8 cellular contexts compared by ENCODE assay signal in the genomic region with DNA sequence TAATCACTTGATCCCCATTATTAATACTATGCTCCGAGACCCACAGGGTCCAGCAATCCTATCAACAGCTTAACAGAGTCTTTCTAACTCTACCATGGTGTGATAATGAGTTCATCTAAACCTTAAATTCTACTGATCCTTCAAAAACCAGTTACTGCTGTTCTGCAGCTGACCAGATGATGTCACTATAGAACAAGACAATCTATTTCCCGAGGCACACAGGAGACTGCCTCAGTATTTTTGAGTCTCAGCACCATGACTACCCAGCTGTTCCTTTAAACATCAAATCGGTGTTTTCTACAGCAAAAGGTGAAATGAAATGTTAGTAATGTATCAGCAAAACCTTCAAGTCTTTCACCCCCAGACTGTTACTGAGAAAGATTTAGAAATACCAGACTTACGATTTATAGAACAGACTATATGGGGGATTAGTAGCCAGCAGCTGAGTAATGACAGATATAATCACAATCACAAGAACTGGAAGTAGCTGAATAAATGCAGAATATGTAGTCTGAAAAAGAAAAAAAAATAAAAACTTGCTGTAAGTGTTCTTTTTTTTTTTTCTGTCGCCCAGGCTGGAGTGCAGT. TPM values are rescaled to one million over a fixed set of nuclear protein-coding genes. Genes with fewer than 3 reads are reported as not detected.
A peak's percentile ranks its signal among the peaks of the same experiment; 100 is the strongest.
DNase-seq lines count a peak whose midpoint lies in the region; ATAC-seq and TF ChIP-seq lines count a peak whose summit lies in the region.

No MANE protein-coding gene starts in this region.

- H3K4me3 ChIP-seq in AG10803 (ENCODE audit: low read length) = no peak overlapping the region

- peak overlapping the region; percentile 23 for H3K27ac Mint-ChIP-seq in activated naive CD8-positive, alpha-beta T cell treated with anti-CD3 and anti-CD28 coated beads for 36 hours

- TF ChIP-seq CTCF in AG10803 (conservative IDR thresholded peaks at IDR 0.05; ENCODE audit: low read length) (peak; percentile 98), GM12874 (IDR thresholded peaks at IDR 0.05; ENCODE audit: insufficient read depth, low read depth, low read length) (peak; percentile 71)

- H3K9me3 Mint-ChIP-seq in activated naive CD8-positive, alpha-beta T cell treated with anti-CD3 and anti-CD28 coated beads for 36 hours = no peaks in the 10 kb centered on the region

- intact Hi-C loops in left cardiac atrium (cut with DNase I) = loop anchor here (2.0 to 10.0 kb wide), 4 partner anchors 90 to 352 kb away; no protein-coding TSS in a partner anchor

- in situ Hi-C loops in KBM-7 (cut with MboI; ENCODE audit: low pct_unique_long_range_greater_than_20kb, low sequenced_read_pairs) = loop anchor here (10.0 kb wide), 1 partner anchor 52 kb away; a partner anchor contains a TSS

- DNase-seq in AG10803 (ENCODE audit: low read depth) = peak; percentile 76
- peak; percentile 89 for DNase-seq in KBM-7
- DNase-seq in activated naive CD8-positive, alpha-beta T cell treated with anti-CD3 and anti-CD28 coated beads for 36 hours = peak; percentile 38
- DNase-seq in left cardiac atrium = no peak
- peak; percentile 75 for DNase-seq in renal cortical epithelial cell (ENCODE audit: low read depth)

- H3K27me3 Mint-ChIP-seq in activated naive CD8-positive, alpha-beta T cell treated with anti-CD3 and anti-CD28 coated beads for 36 hours = no peaks in the 10 kb centered on the region

- H3K36me3 Mint-ChIP-seq in activated naive CD8-positive, alpha-beta T cell treated with anti-CD3 and anti-CD28 coated beads for 36 hours = peaks cover 24% of the 10 kb centered on the region

- peak; percentile 43 to 58 for ATAC-seq in left cardiac atrium
- no peak for ATAC-seq in HG03571 (IDR thresholded peaks at IDR 0.05; ENCODE audit: unreplicated experiment)

- H3K4me3 Mint-ChIP-seq in activated naive CD8-positive, alpha-beta T cell treated with anti-CD3 and anti-CD28 coated beads for 36 hours = no peak overlapping the region

- peaks cover 5% of the 10 kb centered on the region for H3K4me1 Mint-ChIP-seq in activated naive CD8-positive, alpha-beta T cell treated with anti-CD3 and anti-CD28 coated beads for 36 hours

TF ChIP-seq in PFSK-1, 5 proteins besides CTCF, POLR2A, EP300 and RAD21:
- TF ChIP-seq TAF1 (IDR thresholded peaks at IDR 0.05; ENCODE audit: borderline replicate concordance, insufficient read depth, low read length) = no peak
- TF ChIP-seq SIN3A (IDR thresholded peaks at IDR 0.05; ENCODE audit: borderline replicate concordance, insufficient read depth, low read length) = 0 out of 2 replicates have a peak, but pooled peaks have one; percentile 22
- TF ChIP-seq, protein P1, sequence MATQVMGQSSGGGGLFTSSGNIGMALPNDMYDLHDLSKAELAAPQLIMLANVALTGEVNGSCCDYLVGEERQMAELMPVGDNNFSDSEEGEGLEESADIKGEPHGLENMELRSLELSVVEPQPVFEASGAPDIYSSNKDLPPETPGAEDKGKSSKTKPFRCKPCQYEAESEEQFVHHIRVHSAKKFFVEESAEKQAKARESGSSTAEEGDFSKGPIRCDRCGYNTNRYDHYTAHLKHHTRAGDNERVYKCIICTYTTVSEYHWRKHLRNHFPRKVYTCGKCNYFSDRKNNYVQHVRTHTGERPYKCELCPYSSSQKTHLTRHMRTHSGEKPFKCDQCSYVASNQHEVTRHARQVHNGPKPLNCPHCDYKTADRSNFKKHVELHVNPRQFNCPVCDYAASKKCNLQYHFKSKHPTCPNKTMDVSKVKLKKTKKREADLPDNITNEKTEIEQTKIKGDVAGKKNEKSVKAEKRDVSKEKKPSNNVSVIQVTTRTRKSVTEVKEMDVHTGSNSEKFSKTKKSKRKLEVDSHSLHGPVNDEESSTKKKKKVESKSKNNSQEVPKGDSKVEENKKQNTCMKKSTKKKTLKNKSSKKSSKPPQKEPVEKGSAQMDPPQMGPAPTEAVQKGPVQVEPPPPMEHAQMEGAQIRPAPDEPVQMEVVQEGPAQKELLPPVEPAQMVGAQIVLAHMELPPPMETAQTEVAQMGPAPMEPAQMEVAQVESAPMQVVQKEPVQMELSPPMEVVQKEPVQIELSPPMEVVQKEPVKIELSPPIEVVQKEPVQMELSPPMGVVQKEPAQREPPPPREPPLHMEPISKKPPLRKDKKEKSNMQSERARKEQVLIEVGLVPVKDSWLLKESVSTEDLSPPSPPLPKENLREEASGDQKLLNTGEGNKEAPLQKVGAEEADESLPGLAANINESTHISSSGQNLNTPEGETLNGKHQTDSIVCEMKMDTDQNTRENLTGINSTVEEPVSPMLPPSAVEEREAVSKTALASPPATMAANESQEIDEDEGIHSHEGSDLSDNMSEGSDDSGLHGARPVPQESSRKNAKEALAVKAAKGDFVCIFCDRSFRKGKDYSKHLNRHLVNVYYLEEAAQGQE (IDR thresholded peaks at IDR 0.05; ENCODE audit: insufficient read depth in 1 of 2, low read depth in 2 of 2, low read length in 2 of 2) = no peak
- no peak for TF ChIP-seq POLR2AphosphoS5 (IDR thresholded peaks at IDR 0.05; ENCODE audit: low read depth, low read length)
- TF ChIP-seq FOXP2 (optimal IDR thresholded peaks at IDR 0.05; ENCODE audit: borderline replicate concordance, extremely low read depth, extremely low read length, insufficient read depth) = no peak

RNA-seq across cellular contexts. Expression of a gene that starts 16.9 kb away (rescaled TPM):
- 18.6 TPM for polyA plus RNA-seq in PFSK-1 (2012; ENCODE audit: insufficient read length, low read depth)
- total RNA-seq in activated naive CD8-positive, alpha-beta T cell treated with anti-CD3 and anti-CD28 coated beads for 36 hours = 10 to 100 TPM; 20.5 to 21.8 TPM
- total RNA-seq in left cardiac atrium (10 to 100 TPM; 14.8 to 15.2 TPM), renal cortical epithelial cell (6.3 and 11.1 TPM in 2 replicates)

RNA-seq across cellular contexts. Expression of a gene that starts 18.5 kb away (rescaled TPM):
- 8.1 TPM for polyA plus RNA-seq in PFSK-1 (2012; ENCODE audit: insufficient read length, low read depth)
- 1 to 10 TPM; 2.2 to 4.0 TPM for total RNA-seq in activated naive CD8-positive, alpha-beta T cell treated with anti-CD3 and anti-CD28 coated beads for 36 hours
- total RNA-seq in left cardiac atrium (1 to 10 TPM; 8.8 to 9.0 TPM), renal cortical epithelial cell (6.6 and 6.9 TPM in 2 replicates)

RNA-seq across cellular contexts. Expression of a gene that starts 27.5 kb away (rescaled TPM):
- polyA plus RNA-seq in PFSK-1 (2012; ENCODE audit: insufficient read length, low read depth) = 5.9 TPM
- total RNA-seq in activated naive CD8-positive, alpha-beta T cell treated with anti-CD3 and anti-CD28 coated beads for 36 hours = 1 to 10 TPM; 5.5 to 6.2 TPM
- total RNA-seq in left cardiac atrium (10 to 100 TPM; 21.7 to 27.9 TPM), renal cortical epithelial cell (0.52 and 2.8 TPM in 2 replicates)

RNA-seq across cellular contexts. Expression of a gene that starts 32.7 kb away (rescaled TPM):
- not detected for polyA plus RNA-seq in PFSK-1 (2012; ENCODE audit: insufficient read length, low read depth)
- 10 to 100 TPM; 10.4 to 10.6 TPM for total RNA-seq in activated naive CD8-positive, alpha-beta T cell treated with anti-CD3 and anti-CD28 coated beads for 36 hours
- total RNA-seq in left cardiac atrium = 1 to 10 TPM in 1 of 2 donors, under 1 TPM in 1; 0.55 to 1.2 TPM
- not detected in 2 replicates for total RNA-seq in renal cortical epithelial cell

RNA-seq across cellular contexts. Expression of a gene that starts 39.3 kb away (rescaled TPM):
- polyA plus RNA-seq in PFSK-1 (2012; ENCODE audit: insufficient read length, low read depth) = not detected
- not detected for total RNA-seq in activated naive CD8-positive, alpha-beta T cell treated with anti-CD3 and anti-CD28 coated beads for 36 hours
- total RNA-seq in left cardiac atrium (not detected), renal cortical epithelial cell (1.4 and 3.0 TPM in 2 replicates)
